ENCODE assay signal across 8 cellular contexts in genomic region chr20:16434087-16434664, GRCh38.
A peak's percentile ranks its signal among the peaks of the same experiment; 100 is the strongest.
DNase-seq lines count a peak whose midpoint lies in the region; ATAC-seq, FAIRE-seq and TF ChIP-seq lines count a peak whose summit lies in the region.

No MANE protein-coding gene starts in this region.

- FAIRE-seq in bronchial epithelial cell (lab: Jason Lieb, UNC), result no peak

- peak; percentile 73 for TF ChIP-seq CTCF in AG04450 (IDR thresholded peaks at IDR 0.05; ENCODE audit: low read depth, low read length)
- peak; percentile 42 for TF ChIP-seq CTCF in GM13976 (IDR thresholded peaks at IDR 0.05; ENCODE audit: borderline replicate concordance, control extremely low read depth, extremely low read depth, insufficient read depth, missing control alignments)
- peak; percentile 63 for TF ChIP-seq CTCF in HL-60 (IDR thresholded peaks at IDR 0.05; ENCODE audit: insufficient read depth, low read length)
- TF ChIP-seq CTCF in bronchial epithelial cell (IDR thresholded peaks at IDR 0.05; ENCODE audit: insufficient read depth, low read length, severe bottlenecking), result peak; percentile 62
- peak; percentile 18 to 64 (median 53) for TF ChIP-seq CTCF in right lobe of liver (IDR thresholded peaks at IDR 0.05)

- peak; percentile 30 to 65 (median 54) for ATAC-seq in right lobe of liver
- ATAC-seq in stimulated activated effector memory CD8-positive, alpha-beta T cell treated with anti-CD3 and anti-CD28 coated beads, Interleukin-12 subunit alpha, Interleukin-12 subunit beta, amount 100 ng/mL, for 72 hours, result peak; percentile 61

- no peak overlapping the region for H3K27ac ChIP-seq in AG04450 (ENCODE audit: low read depth, low read length)
- H3K27ac ChIP-seq in HL-60 (replicated peaks), result no peak overlapping the region
- H3K27ac ChIP-seq in right lobe of liver, result no peak overlapping the region

- H3K4me3 ChIP-seq in AG04450 (ENCODE audit: low read depth, low read length) (no peak overlapping the region), HL-60 (replicated peaks; ENCODE audit: insufficient read depth, low read length) (no peak overlapping the region), bronchial epithelial cell (ENCODE audit: low read depth, low read length) (no peak overlapping the region), right lobe of liver (no peak overlapping the region)

- WGBS in right lobe of liver (ENCODE audit: insufficient coverage, low coverage, low lambda C conversion rate, missing lambda C conversion rate), result 77% methylated on average over 10 of the region's 10 CpGs

- H3K27me3 ChIP-seq in AG04450 (ENCODE audit: control insufficient read depth, insufficient read depth, low read length) (no peaks in the 10 kb centered on the region), HL-60 (ENCODE audit: insufficient read depth, poor library complexity, severe bottlenecking) (no peaks in the 10 kb centered on the region), bronchial epithelial cell (ENCODE audit: control insufficient read depth, insufficient read depth, low read length) (no peaks in the 10 kb centered on the region), right lobe of liver (no peaks in the 10 kb centered on the region)

- no peak for TF ChIP-seq POLR2A in right lobe of liver (IDR thresholded peaks at IDR 0.05)

- no peaks in the 10 kb centered on the region for H3K9me3 ChIP-seq in AG04450 (ENCODE audit: control insufficient read depth, insufficient read depth, low read length)
- H3K9me3 ChIP-seq in right lobe of liver, result no peaks in the 10 kb centered on the region

- H3K4me1 Mint-ChIP-seq in stimulated activated effector memory CD8-positive, alpha-beta T cell treated with anti-CD3 and anti-CD28 coated beads, Interleukin-12 subunit alpha, Interleukin-12 subunit beta, amount 100 ng/mL, for 72 hours, result no peaks in the 10 kb centered on the region

- H3K27ac Mint-ChIP-seq in stimulated activated effector memory CD8-positive, alpha-beta T cell treated with anti-CD3 and anti-CD28 coated beads, Interleukin-12 subunit alpha, Interleukin-12 subunit beta, amount 100 ng/mL, for 72 hours, result no peak overlapping the region

- H3K36me3 ChIP-seq in bronchial epithelial cell (ENCODE audit: control insufficient read depth, insufficient read depth, low read length), result peaks cover 5% of the 10 kb centered on the region
- H3K36me3 ChIP-seq in right lobe of liver, result no peaks in the 10 kb centered on the region

- intact Hi-C loops in right lobe of liver (cut with DNase I), result no loop called here

- no peaks in the 10 kb centered on the region for H3K36me3 Mint-ChIP-seq in stimulated activated effector memory CD8-positive, alpha-beta T cell treated with anti-CD3 and anti-CD28 coated beads, Interleukin-12 subunit alpha, Interleukin-12 subunit beta, amount 100 ng/mL, for 72 hours

- no peaks in the 10 kb centered on the region for H3K9me3 Mint-ChIP-seq in stimulated activated effector memory CD8-positive, alpha-beta T cell treated with anti-CD3 and anti-CD28 coated beads, Interleukin-12 subunit alpha, Interleukin-12 subunit beta, amount 100 ng/mL, for 72 hours

- POLR2A ChIA-PET in AG04450 (lab: Yijun Ruan, JAX), result no interaction called here

- DNase-seq in AG04450 (ENCODE audit: low read depth, low spot score) (no peak), GM13976 (ENCODE audit: low spot score) (peak; percentile 26), HL-60 (ENCODE audit: low read depth in 1 of 2, low spot score in 1 of 2) (peak; percentile 5 to 63), T-helper 1 cell (peak in 3 of 5 donors; percentile 7 to 16 (median 16)), bronchial epithelial cell (ENCODE audit: low read depth) (peak; percentile 38), right lobe of liver (peak in 2 of 3 donors; percentile 33 to 60), kidney glomerular epithelial cell (lab: John Stamatoyannopoulos, UW) (no peak)
- DNase-seq in stimulated activated effector memory CD8-positive, alpha-beta T cell treated with anti-CD3 and anti-CD28 coated beads, Interleukin-12 subunit alpha, Interleukin-12 subunit beta, amount 100 ng/mL, for 72 hours (ENCODE audit: low spot score in 2 of 2), result peak; percentile 35 to 66

- CTCF ChIA-PET in AG04450 (lab: Charles Lee), result interaction anchor here (0.7 to 1.7 kb wide), 6 partner anchors 10 to 42 kb away, joined by 3 to 7 read pairs (median 4); no protein-coding TSS in a partner anchor

- in situ Hi-C loops in GM13976 (cut with MboI; ENCODE audit: low sequenced_read_pairs, unreplicated experiment), result no loop called here

- H3K4me3 Mint-ChIP-seq in stimulated activated effector memory CD8-positive, alpha-beta T cell treated with anti-CD3 and anti-CD28 coated beads, Interleukin-12 subunit alpha, Interleukin-12 subunit beta, amount 100 ng/mL, for 72 hours, result no peak overlapping the region

- H3K4me1 ChIP-seq in right lobe of liver, result no peaks in the 10 kb centered on the region

Comparison
In these comparisons a context has a peak if more than half of its experiments do, and no peak if none do; other contexts are left out.
1. DNase-seq: peak in GM13976 (single experiment), HL-60 (2 of 2), T-helper 1 cell (3 of 5), bronchial epithelial cell (single experiment), right lobe of liver (2 of 3) and stimulated activated effector memory CD8-positive, alpha-beta T cell treated with anti-CD3 and anti-CD28 coated beads, Interleukin-12 subunit alpha, Interleukin-12 subunit beta, amount 100 ng/mL, for 72 hours (2 of 2); none in AG04450 (single experiment) and kidney glomerular epithelial cell (single experiment).
2. Peak in every context shown above with its lines, with median percentiles within 50 percentile points of each other: CTCF ChIP-seq.